In the genomic region with DNA sequence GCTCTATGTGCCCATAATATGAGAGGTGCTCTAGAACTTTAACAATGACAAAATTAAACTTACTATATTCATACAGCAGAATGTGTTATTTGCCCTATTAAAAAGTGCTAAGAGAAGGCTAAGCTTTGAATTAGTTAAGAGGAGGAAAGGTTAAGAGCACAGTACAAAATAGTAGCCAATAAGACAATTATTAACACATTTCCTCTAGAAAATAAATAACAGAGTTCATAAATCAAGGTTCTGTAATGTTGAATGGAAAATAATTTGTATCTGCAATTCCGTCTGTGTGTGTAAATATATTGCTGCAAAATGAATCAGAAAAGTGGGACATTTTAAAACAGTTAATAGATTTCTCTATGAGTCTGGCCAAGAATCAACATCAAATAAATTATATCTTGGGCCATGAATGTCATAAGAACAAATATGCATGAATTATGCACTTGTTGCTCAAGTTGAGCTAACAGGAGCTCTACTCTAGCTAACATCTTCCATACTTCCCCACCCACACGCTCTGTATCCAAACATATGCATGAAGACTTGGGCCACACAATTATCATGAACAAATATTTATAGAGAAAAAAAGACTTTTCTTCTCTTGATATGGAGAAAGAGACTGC, we compare ENCODE assay signal across 28 cellular contexts. TPM values are rescaled to one million over a fixed set of nuclear protein-coding genes. Genes with fewer than 3 reads are reported as not detected.
"Had no signal": no experiment of that assay in that cellular context is flagged by ENCODE, and none has a peak within 500 bp of the region (broad histone marks: within the 10 kb centered on the region; RNA-seq: fewer than 3 reads in every experiment).

No MANE protein-coding gene starts in this region.

- H3K27me3 ChIP-seq: esophagus squamous epithelium, hepatocyte, right atrium auricular region, transverse colon, vagina had no signal

- ATAC-seq: activated CD8-positive, alpha-beta memory T cell treated with anti-CD3 and anti-CD28 coated beads, Interleukin-2, amount 10 ng/mL, durations not matched to agents 7 days and 5 days; effector memory CD8-positive, alpha-beta T cell; natural killer cell; T-cell had no signal

- H3K9me3 ChIP-seq: esophagus squamous epithelium, left ventricle myocardium inferior, right atrium auricular region, transverse colon, vagina had no signal

- H3K9me3 Mint-ChIP-seq: activated B cell treated with CpG ODN at 0.5 μM for 24 hours; activated CD4-positive, alpha-beta memory T cell treated with anti-CD3 and anti-CD28 coated beads, Interleukin-2, amount 10 ng/mL, durations not matched to agents 7 days and 5 days; activated naive CD8-positive, alpha-beta T cell treated with anti-CD3 and anti-CD28 coated beads, Interleukin-2, amount 10 ng/mL, durations not matched to agents 7 days and 5 days; activated T-cell treated with anti-CD3 and anti-CD28 coated beads, Interleukin-2, amount 50 U/mL, for 24 hours; activated T-helper 2 cell treated with anti-CD3 and anti-CD28 coated beads, Interferon-gamma antibody, Interleukin-2, Interleukin-4, amounts not matched to agents 10 μg/mL and 5 μg/mL and 100 μg/mL, durations not matched to agents 14 hours and 24 hours and 36 hours; brain; effector memory CD8-positive, alpha-beta T cell; memory B cell; natural killer cell; stimulated activated naive CD8-positive, alpha-beta T cell treated with anti-CD3 and anti-CD28 coated beads, Interleukin-15, Interleukin-2, amounts not matched to agents 100 ng/mL and 50 ng/mL, for 24 hours; T-cell had no signal

- H3K4me3 ChIP-seq: esophagus squamous epithelium, hepatocyte, left ventricle myocardium inferior, right atrium auricular region, transverse colon, vagina had no signal

- H3K4me2 ChIP-seq: hepatocyte had no signal

- H3K27ac Mint-ChIP-seq: activated B cell treated with CpG ODN at 0.5 μM for 24 hours; activated CD4-positive, alpha-beta memory T cell treated with anti-CD3 and anti-CD28 coated beads, Interleukin-2, amount 10 ng/mL, durations not matched to agents 7 days and 5 days; activated CD8-positive, alpha-beta memory T cell treated with anti-CD3 and anti-CD28 coated beads, Interleukin-2, amount 10 ng/mL, durations not matched to agents 7 days and 5 days; activated naive CD8-positive, alpha-beta T cell treated with anti-CD3 and anti-CD28 coated beads, Interleukin-2, amount 10 ng/mL, durations not matched to agents 7 days and 5 days; activated T-cell treated with anti-CD3 and anti-CD28 coated beads, Interleukin-2, amount 50 U/mL, for 24 hours; activated T-helper 2 cell treated with anti-CD3 and anti-CD28 coated beads, Interferon-gamma antibody, Interleukin-2, Interleukin-4, amounts not matched to agents 10 μg/mL and 5 μg/mL and 100 μg/mL, durations not matched to agents 14 hours and 24 hours and 36 hours; brain; effector memory CD8-positive, alpha-beta T cell; memory B cell; natural killer cell; stimulated activated naive CD8-positive, alpha-beta T cell treated with anti-CD3 and anti-CD28 coated beads, Interleukin-15, Interleukin-2, amounts not matched to agents 100 ng/mL and 50 ng/mL, for 24 hours; T-cell had no signal

- H3K36me3 ChIP-seq: esophagus squamous epithelium, left ventricle myocardium inferior, right atrium auricular region, transverse colon, vagina had no signal

- H3K27ac ChIP-seq: esophagus squamous epithelium, hepatocyte, left ventricle myocardium inferior, right atrium auricular region, transverse colon, vagina had no signal

- H3K36me3 Mint-ChIP-seq: activated CD8-positive, alpha-beta memory T cell treated with anti-CD3 and anti-CD28 coated beads, Interleukin-2, amount 10 ng/mL, durations not matched to agents 7 days and 5 days; activated naive CD8-positive, alpha-beta T cell treated with anti-CD3 and anti-CD28 coated beads, Interleukin-2, amount 10 ng/mL, durations not matched to agents 7 days and 5 days; brain; natural killer cell; T-cell had no signal

- H2AFZ ChIP-seq: hepatocyte had no signal

- H3K27me3 Mint-ChIP-seq: brain; stimulated activated naive CD8-positive, alpha-beta T cell treated with anti-CD3 and anti-CD28 coated beads, Interleukin-15, Interleukin-2, amounts not matched to agents 100 ng/mL and 50 ng/mL, for 24 hours had no signal

- DNase-seq: activated B cell treated with CpG ODN at 0.5 μM for 24 hours; activated CD4-positive, alpha-beta memory T cell treated with anti-CD3 and anti-CD28 coated beads, Interleukin-2, amount 10 ng/mL, durations not matched to agents 7 days and 5 days; activated CD4-positive, alpha-beta T cell treated with anti-CD3 and anti-CD28 coated beads for 48 hours; activated CD8-positive, alpha-beta memory T cell treated with anti-CD3 and anti-CD28 coated beads, Interleukin-2, amount 10 ng/mL, durations not matched to agents 7 days and 5 days; activated naive CD4-positive, alpha-beta T cell treated with Interleukin-2 at 50 U/mL for 16 hours; activated naive CD8-positive, alpha-beta T cell treated with anti-CD3 and anti-CD28 coated beads, Interleukin-2, amount 10 ng/mL, durations not matched to agents 7 days and 5 days; activated T-cell treated with anti-CD3 and anti-CD28 coated beads, Interleukin-2, amount 50 U/mL, for 24 hours; caudate nucleus; effector memory CD8-positive, alpha-beta T cell; esophagus squamous epithelium; islet precursor cell; left ventricle myocardium inferior; natural killer cell; posterior cingulate gyrus; stimulated activated CD4-positive, alpha-beta T cell treated with anti-CD3 and anti-CD28 coated beads, Interleukin-15, amount 100 ng/mL, for 24 hours; stimulated activated CD4-positive, alpha-beta T cell treated with anti-CD3 and anti-CD28 coated beads, Interleukin-2, amount 100 ng/mL, for 48 hours; T-cell; T-helper 9 cell; transverse colon had no signal

- H3K4me3 Mint-ChIP-seq: activated B cell treated with CpG ODN at 0.5 μM for 24 hours; activated CD4-positive, alpha-beta memory T cell treated with anti-CD3 and anti-CD28 coated beads, Interleukin-2, amount 10 ng/mL, durations not matched to agents 7 days and 5 days; activated CD8-positive, alpha-beta memory T cell treated with anti-CD3 and anti-CD28 coated beads, Interleukin-2, amount 10 ng/mL, durations not matched to agents 7 days and 5 days; activated naive CD8-positive, alpha-beta T cell treated with anti-CD3 and anti-CD28 coated beads, Interleukin-2, amount 10 ng/mL, durations not matched to agents 7 days and 5 days; activated T-cell treated with anti-CD3 and anti-CD28 coated beads, Interleukin-2, amount 50 U/mL, for 24 hours; brain; effector memory CD8-positive, alpha-beta T cell; memory B cell; natural killer cell; stimulated activated naive CD8-positive, alpha-beta T cell treated with anti-CD3 and anti-CD28 coated beads, Interleukin-15, Interleukin-2, amounts not matched to agents 100 ng/mL and 50 ng/mL, for 24 hours; T-cell had no signal

- H3K4me1 ChIP-seq: esophagus squamous epithelium, left ventricle myocardium inferior, right atrium auricular region had no signal

- H3K79me2 ChIP-seq: hepatocyte had no signal

- H3K4me1 Mint-ChIP-seq: activated B cell treated with CpG ODN at 0.5 μM for 24 hours; activated CD4-positive, alpha-beta memory T cell treated with anti-CD3 and anti-CD28 coated beads, Interleukin-2, amount 10 ng/mL, durations not matched to agents 7 days and 5 days; activated CD8-positive, alpha-beta memory T cell treated with anti-CD3 and anti-CD28 coated beads, Interleukin-2, amount 10 ng/mL, durations not matched to agents 7 days and 5 days; activated naive CD8-positive, alpha-beta T cell treated with anti-CD3 and anti-CD28 coated beads, Interleukin-2, amount 10 ng/mL, durations not matched to agents 7 days and 5 days; brain; memory B cell; natural killer cell; T-cell had no signal

RNA-seq across cellular contexts. Expression of gene SUCNR1, which starts 14.2 kb away (rescaled TPM):
- total RNA-seq: activated B cell treated with CpG ODN at 0.5 μM for 24 hours; activated CD4-positive, alpha-beta memory T cell treated with anti-CD3 and anti-CD28 coated beads, Interleukin-2, amount 10 ng/mL, durations not matched to agents 7 days and 5 days; activated CD8-positive, alpha-beta memory T cell treated with anti-CD3 and anti-CD28 coated beads, Interleukin-2, amount 10 ng/mL, durations not matched to agents 7 days and 5 days; activated T-helper 2 cell treated with anti-CD3 and anti-CD28 coated beads, Interferon-gamma antibody, Interleukin-2, Interleukin-4, amounts not matched to agents 10 μg/mL and 5 μg/mL and 100 μg/mL, durations not matched to agents 14 hours and 24 hours and 36 hours; dermis microvascular lymphatic vessel endothelial cell; T-cell had no signal

RNA-seq across cellular contexts. Expression of gene AADAC, which starts 45.3 kb away (rescaled TPM):
- total RNA-seq: activated B cell treated with CpG ODN at 0.5 μM for 24 hours; activated CD4-positive, alpha-beta memory T cell treated with anti-CD3 and anti-CD28 coated beads, Interleukin-2, amount 10 ng/mL, durations not matched to agents 7 days and 5 days; activated CD8-positive, alpha-beta memory T cell treated with anti-CD3 and anti-CD28 coated beads, Interleukin-2, amount 10 ng/mL, durations not matched to agents 7 days and 5 days; activated naive CD8-positive, alpha-beta T cell treated with anti-CD3 and anti-CD28 coated beads, Interleukin-2, amount 10 ng/mL, durations not matched to agents 7 days and 5 days; activated T-helper 2 cell treated with anti-CD3 and anti-CD28 coated beads, Interferon-gamma antibody, Interleukin-2, Interleukin-4, amounts not matched to agents 10 μg/mL and 5 μg/mL and 100 μg/mL, durations not matched to agents 14 hours and 24 hours and 36 hours; fibroblast of villous mesenchyme; left ventricle myocardium inferior; natural killer cell had no signal
